1 cellular context compared by ENCODE assay signal in the genomic region with DNA sequence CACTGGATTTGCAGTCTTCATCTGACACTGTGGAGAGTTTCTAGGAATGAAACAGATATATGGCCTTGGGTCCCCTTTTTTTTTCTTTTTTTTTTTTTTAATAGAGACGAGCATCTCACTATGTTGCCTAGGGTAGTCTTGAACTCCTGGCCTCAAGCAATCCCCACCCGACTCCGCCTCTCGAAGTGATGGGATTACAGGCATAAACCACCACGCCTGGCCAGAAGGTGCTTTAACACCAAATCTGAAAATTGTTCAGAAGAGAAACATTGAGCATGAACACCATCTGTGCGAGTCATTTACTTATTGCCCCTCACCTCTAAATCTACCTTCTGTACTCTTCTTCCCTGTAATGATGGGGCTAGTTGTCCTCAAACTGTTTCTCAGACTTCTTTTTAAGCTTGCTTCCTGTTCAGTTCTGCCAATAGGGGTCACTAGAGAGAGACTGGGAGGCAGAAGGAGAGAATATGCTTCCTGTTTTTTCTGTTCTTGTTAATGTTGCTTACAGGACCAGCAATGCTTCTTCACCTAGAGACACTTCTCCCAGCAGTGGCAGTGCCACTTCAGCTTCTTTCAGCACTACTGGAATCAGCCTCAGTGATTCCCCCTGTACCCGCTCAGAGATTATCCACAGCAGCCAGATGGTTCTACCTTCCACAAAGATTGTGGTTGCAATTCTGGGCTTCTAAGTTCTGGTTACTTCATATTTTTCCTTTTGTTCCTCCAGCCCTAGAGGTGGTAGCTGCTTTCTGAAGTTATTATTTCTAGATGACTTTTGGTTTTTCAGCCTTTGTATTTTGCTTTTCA.
TF ChIP-seq lines count a peak whose summit lies in the region.

No MANE protein-coding gene starts in this region.

TF ChIP-seq in HCT116, 20 proteins besides CTCF, POLR2A, EP300 and RAD21 (continued from another document):
- TF ChIP-seq TCF7L2 (IDR thresholded peaks at IDR 0.05; ENCODE audit: borderline replicate concordance, extremely low read depth, insufficient read depth, insufficient read length) (no peak), SIN3A (IDR thresholded peaks at IDR 0.05; ENCODE audit: low read depth) (no peak), EZH2phosphoT487 (IDR thresholded peaks at IDR 0.05; ENCODE audit: borderline replicate concordance) (no peak), CEBPB (IDR thresholded peaks at IDR 0.05; ENCODE audit: low read depth) (no peak), EGR1 (IDR thresholded peaks at IDR 0.05; ENCODE audit: low read depth) (no peak), YY1 (IDR thresholded peaks at IDR 0.05; ENCODE audit: extremely low read depth, insufficient replicate concordance, low read depth, low read length) (no peak), JUND (IDR thresholded peaks at IDR 0.05) (no peak), ZBTB33 (IDR thresholded peaks at IDR 0.05; ENCODE audit: extremely low read depth, insufficient replicate concordance, low read length) (no peak), ELF1 (IDR thresholded peaks at IDR 0.05; ENCODE audit: borderline replicate concordance, low read depth) (peak; percentile 42; the same call in 1 of the 2 replicates), SRF (IDR thresholded peaks at IDR 0.05; ENCODE audit: low read depth) (no peak), ZFX (IDR thresholded peaks at IDR 0.05) (no peak), MAX (IDR thresholded peaks at IDR 0.05) (no peak; the same call in 1 of the 2 replicates), CBX3 (IDR thresholded peaks at IDR 0.05; ENCODE audit: low read depth) (peak; percentile 60; the same call in 1 of the 2 replicates)
- TF ChIP-seq, protein P1, sequence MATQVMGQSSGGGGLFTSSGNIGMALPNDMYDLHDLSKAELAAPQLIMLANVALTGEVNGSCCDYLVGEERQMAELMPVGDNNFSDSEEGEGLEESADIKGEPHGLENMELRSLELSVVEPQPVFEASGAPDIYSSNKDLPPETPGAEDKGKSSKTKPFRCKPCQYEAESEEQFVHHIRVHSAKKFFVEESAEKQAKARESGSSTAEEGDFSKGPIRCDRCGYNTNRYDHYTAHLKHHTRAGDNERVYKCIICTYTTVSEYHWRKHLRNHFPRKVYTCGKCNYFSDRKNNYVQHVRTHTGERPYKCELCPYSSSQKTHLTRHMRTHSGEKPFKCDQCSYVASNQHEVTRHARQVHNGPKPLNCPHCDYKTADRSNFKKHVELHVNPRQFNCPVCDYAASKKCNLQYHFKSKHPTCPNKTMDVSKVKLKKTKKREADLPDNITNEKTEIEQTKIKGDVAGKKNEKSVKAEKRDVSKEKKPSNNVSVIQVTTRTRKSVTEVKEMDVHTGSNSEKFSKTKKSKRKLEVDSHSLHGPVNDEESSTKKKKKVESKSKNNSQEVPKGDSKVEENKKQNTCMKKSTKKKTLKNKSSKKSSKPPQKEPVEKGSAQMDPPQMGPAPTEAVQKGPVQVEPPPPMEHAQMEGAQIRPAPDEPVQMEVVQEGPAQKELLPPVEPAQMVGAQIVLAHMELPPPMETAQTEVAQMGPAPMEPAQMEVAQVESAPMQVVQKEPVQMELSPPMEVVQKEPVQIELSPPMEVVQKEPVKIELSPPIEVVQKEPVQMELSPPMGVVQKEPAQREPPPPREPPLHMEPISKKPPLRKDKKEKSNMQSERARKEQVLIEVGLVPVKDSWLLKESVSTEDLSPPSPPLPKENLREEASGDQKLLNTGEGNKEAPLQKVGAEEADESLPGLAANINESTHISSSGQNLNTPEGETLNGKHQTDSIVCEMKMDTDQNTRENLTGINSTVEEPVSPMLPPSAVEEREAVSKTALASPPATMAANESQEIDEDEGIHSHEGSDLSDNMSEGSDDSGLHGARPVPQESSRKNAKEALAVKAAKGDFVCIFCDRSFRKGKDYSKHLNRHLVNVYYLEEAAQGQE (IDR thresholded peaks at IDR 0.05; ENCODE audit: low read depth) = no peak
